1 cellular context compared by ENCODE assay signal in genomic region chr2:195595825-195596224, GRCh38.
A peak's percentile ranks its signal among the peaks of the same experiment; 100 is the strongest.
TF ChIP-seq lines count a peak whose summit lies in the region.

No MANE protein-coding gene starts in this region.

TF ChIP-seq in K562, 482 proteins besides CTCF, POLR2A, EP300 and RAD21 (continued from another document and continues in another):
- TF ChIP-seq FOXP1 (CRISPR knock-in tag; IDR thresholded peaks at IDR 0.05) (no peak), ZMIZ1 (IDR thresholded peaks at IDR 0.05; ENCODE audit: low read depth in 2 of 2, low read length in 2 of 2) (no peak), E4F1 (CRISPR knock-in tag; IDR thresholded peaks at IDR 0.05; ENCODE audit: borderline replicate concordance) (no peak), PREB (CRISPR knock-in tag; IDR thresholded peaks at IDR 0.05) (no peak), TCF15 (CRISPR knock-in tag; IDR thresholded peaks at IDR 0.05) (no peak), ZNF165 (CRISPR knock-in tag; IDR thresholded peaks at IDR 0.05; ENCODE audit: borderline replicate concordance) (no peak), NBN (IDR thresholded peaks at IDR 0.05; ENCODE audit: low read depth) (0 out of 2 replicates have a peak, but pooled peaks have one; percentile 74), MTA2 (IDR thresholded peaks at IDR 0.05; ENCODE audit: low read depth) (peak; percentile 92), ZNF143 (CRISPR knock-in tag; IDR thresholded peaks at IDR 0.05) (no peak), MITF (IDR thresholded peaks at IDR 0.05) (0 out of 2 replicates have a peak, but pooled peaks have one; percentile 33), NEUROD1 (IDR thresholded peaks at IDR 0.05; ENCODE audit: borderline replicate concordance, low read depth, low read length, partially characterized antibody) (no peak), ATF6 (CRISPR knock-in tag; IDR thresholded peaks at IDR 0.05) (no peak), ZNF707 (CRISPR knock-in tag; conservative IDR thresholded peaks at IDR 0.05) (no peak), NR2C2 (CRISPR knock-in tag; IDR thresholded peaks at IDR 0.05) (no peak), NR2C2 (tag; IDR thresholded peaks at IDR 0.05) (0 out of 2 replicates have a peak, but pooled peaks have one; percentile 0), SMAD3 (CRISPR knock-in tag; conservative IDR thresholded peaks at IDR 0.05) (no peak), ZNF76 (CRISPR knock-in tag; IDR thresholded peaks at IDR 0.05; ENCODE audit: borderline replicate concordance) (no peak), SFPQ (IDR thresholded peaks at IDR 0.05; ENCODE audit: low read depth, low read length) (no peak), NR2C1 (IDR thresholded peaks at IDR 0.05) (no peak), NR2C1 (tag; IDR thresholded peaks at IDR 0.05) (no peak), NR4A1 (CRISPR knock-in tag; IDR thresholded peaks at IDR 0.05) (no peak), NR4A1 (tag; IDR thresholded peaks at IDR 0.05) (no peak), HINFP (tag; conservative IDR thresholded peaks at IDR 0.05; ENCODE audit: low read depth) (no peak), KAT7 (CRISPR knock-in tag; IDR thresholded peaks at IDR 0.05; ENCODE audit: borderline replicate concordance) (no peak; the same call in 1 of the 2 replicates), NFE2 (IDR thresholded peaks at IDR 0.05; ENCODE audit: low read depth) (peak; percentile 50), BRF2 (IDR thresholded peaks at IDR 0.05; ENCODE audit: borderline replicate concordance, insufficient read depth, insufficient read length) (no peak), ATF3 (IDR thresholded peaks at IDR 0.05) (peak; percentile 58; the same call in 1 of the 2 replicates), ATF3 (CRISPR knock-in tag; conservative IDR thresholded peaks at IDR 0.05) (no peak), PTRF (tag; IDR thresholded peaks at IDR 0.05) (no peak), ZNF124 (CRISPR knock-in tag; IDR thresholded peaks at IDR 0.05) (no peak), ZBTB43 (CRISPR knock-in tag; IDR thresholded peaks at IDR 0.05) (no peak), RBM14 (IDR thresholded peaks at IDR 0.05; ENCODE audit: borderline replicate concordance, insufficient read depth, low read depth, low read length) (no peak), PCBP2 (IDR thresholded peaks at IDR 0.05; ENCODE audit: low read depth, low read length, poor library complexity, severe bottlenecking) (no peak), ILF3 (IDR thresholded peaks at IDR 0.05; ENCODE audit: borderline replicate concordance) (no peak), HNRNPH1 (optimal IDR thresholded peaks at IDR 0.05; ENCODE audit: low read depth, low read length) (no peak), KLF10 (CRISPR knock-in tag; IDR thresholded peaks at IDR 0.05) (no peak), FOXO4 (CRISPR knock-in tag; IDR thresholded peaks at IDR 0.05) (no peak), ZNF384 (IDR thresholded peaks at IDR 0.05; ENCODE audit: low read depth, low read length) (no peak), OTX1 (CRISPR knock-in tag; IDR thresholded peaks at IDR 0.05) (no peak), FUS (optimal IDR thresholded peaks at IDR 0.05; ENCODE audit: low read depth, low read length) (no peak), NUFIP1 (IDR thresholded peaks at IDR 0.05; ENCODE audit: partially characterized antibody) (no peak)
